1 cellular context compared by ENCODE assay signal in genomic region chr16:85520853-85521736, GRCh38.
TF ChIP-seq lines count a peak whose summit lies in the region.

No MANE protein-coding gene starts in this region.

TF ChIP-seq in HepG2, 621 proteins besides CTCF, POLR2A, EP300 and RAD21 (continued from another document and continues in another):
- peak; percentile 50; the same call in 1 of the 2 replicates for TF ChIP-seq BRD4 (CRISPR knock-in tag; IDR thresholded peaks at IDR 0.05)
- peak; percentile 82 for TF ChIP-seq HNF4G (IDR thresholded peaks at IDR 0.05; ENCODE audit: borderline replicate concordance, low read depth, low read length)
- peak; percentile 81; the same call in 1 of the 2 replicates for TF ChIP-seq HNF4G (CRISPR knock-in tag; IDR thresholded peaks at IDR 0.05; ENCODE audit: borderline replicate concordance, low read depth)
- 0 out of 2 replicates have a peak, but pooled peaks have one; percentile 12 for TF ChIP-seq ZNF800 (CRISPR knock-in tag; IDR thresholded peaks at IDR 0.05)
- TF ChIP-seq YEATS4 (CRISPR knock-in tag; IDR thresholded peaks at IDR 0.05; ENCODE audit: borderline replicate concordance) = peak; percentile 42; the same call in 1 of the 2 replicates
- no peak for TF ChIP-seq PBX2 (CRISPR knock-in tag; IDR thresholded peaks at IDR 0.05)
- TF ChIP-seq NR2F1 (CRISPR knock-in tag; IDR thresholded peaks at IDR 0.05) = peak; percentile 41 to 86; a peak in 2 of 4 replicates
- TF ChIP-seq NCOA1 (CRISPR knock-in tag; IDR thresholded peaks at IDR 0.05) = peak; percentile 87; the same call in 1 of the 2 replicates
- peak; percentile 66; the same call in 1 of the 2 replicates for TF ChIP-seq ZNF30 (CRISPR knock-in tag; IDR thresholded peaks at IDR 0.05)
- TF ChIP-seq NONO (IDR thresholded peaks at IDR 0.05) = no peak
- TF ChIP-seq NONO (CRISPR knock-in tag; conservative IDR thresholded peaks at IDR 0.05) = 0 out of 2 replicates have a peak, but pooled peaks have one; percentile 41
- peak; percentile 74 for TF ChIP-seq SPEN (CRISPR knock-in tag; IDR thresholded peaks at IDR 0.05; ENCODE audit: low read depth)
- peak; percentile 43; the same call in 1 of the 2 replicates for TF ChIP-seq ZBTB38 (CRISPR knock-in tag; IDR thresholded peaks at IDR 0.05)
- TF ChIP-seq ATF2 (CRISPR knock-in tag; IDR thresholded peaks at IDR 0.05) = peak; percentile 38; the same call in 1 of the 2 replicates
- TF ChIP-seq ELF3 (CRISPR knock-in tag; IDR thresholded peaks at IDR 0.05) = no peak
- no peak for TF ChIP-seq MXD4 (CRISPR knock-in tag; IDR thresholded peaks at IDR 0.05)
- no peak for TF ChIP-seq NFATC3 (CRISPR knock-in tag; IDR thresholded peaks at IDR 0.05)
- 0 out of 2 replicates have a peak, but pooled peaks have one; percentile 34 for TF ChIP-seq ZGPAT (CRISPR knock-in tag; IDR thresholded peaks at IDR 0.05)
- TF ChIP-seq ZBTB26 (CRISPR knock-in tag; IDR thresholded peaks at IDR 0.05; ENCODE audit: borderline replicate concordance) = peak; percentile 70
- TF ChIP-seq ZNF646 (CRISPR knock-in tag; IDR thresholded peaks at IDR 0.05) = no peak
- no peak for TF ChIP-seq ZNF619 (CRISPR knock-in tag; IDR thresholded peaks at IDR 0.05)
- peak; percentile 88 for TF ChIP-seq GATAD2A (CRISPR knock-in tag; IDR thresholded peaks at IDR 0.05)
- TF ChIP-seq ZNF503 (CRISPR knock-in tag; IDR thresholded peaks at IDR 0.05) = peak; percentile 58; the same call in 1 of the 2 replicates
- peak; percentile 48; the same call in 1 of the 2 replicates for TF ChIP-seq ZBTB7A (CRISPR knock-in tag; IDR thresholded peaks at IDR 0.05)
- 0 out of 2 replicates have a peak, but pooled peaks have one; percentile 44 for TF ChIP-seq TIGD3 (CRISPR knock-in tag; IDR thresholded peaks at IDR 0.05; ENCODE audit: borderline replicate concordance)
- 0 out of 2 replicates have a peak, but pooled peaks have one; percentile 45 for TF ChIP-seq KDM6A (CRISPR knock-in tag; IDR thresholded peaks at IDR 0.05; ENCODE audit: low read depth)
- no peak for TF ChIP-seq ZSCAN21 (CRISPR knock-in tag; IDR thresholded peaks at IDR 0.05; ENCODE audit: borderline replicate concordance)
- TF ChIP-seq ZNF253 (CRISPR knock-in tag; IDR thresholded peaks at IDR 0.05; ENCODE audit: borderline replicate concordance) = no peak
- peak; percentile 24; the same call in 1 of the 2 replicates for TF ChIP-seq SSRP1 (CRISPR knock-in tag; IDR thresholded peaks at IDR 0.05)
- no peak for TF ChIP-seq ZBTB8A (CRISPR knock-in tag; IDR thresholded peaks at IDR 0.05; ENCODE audit: borderline replicate concordance, low read depth)
- no peak for TF ChIP-seq ETV6 (CRISPR knock-in tag; conservative IDR thresholded peaks at IDR 0.05)
- TF ChIP-seq THRA (CRISPR knock-in tag; IDR thresholded peaks at IDR 0.05; ENCODE audit: borderline replicate concordance) = peak; percentile 80; the same call in 1 of the 2 replicates
- TF ChIP-seq ZNF264 (CRISPR knock-in tag; IDR thresholded peaks at IDR 0.05) = peak; percentile 78; the same call in 1 of the 2 replicates
- TF ChIP-seq HDAC1 (CRISPR knock-in tag; IDR thresholded peaks at IDR 0.05) = peak; percentile 87
- TF ChIP-seq SKI (IDR thresholded peaks at IDR 0.05; ENCODE audit: partially characterized antibody) = peak; percentile 73
- TF ChIP-seq ZNF629 (CRISPR knock-in tag; conservative IDR thresholded peaks at IDR 0.05) = 0 out of 2 replicates have a peak, but pooled peaks have one; percentile 9
- TF ChIP-seq ZNF235 (CRISPR knock-in tag; IDR thresholded peaks at IDR 0.05; ENCODE audit: borderline replicate concordance) = 0 out of 2 replicates have a peak, but pooled peaks have one; percentile 66
- peak; percentile 91 for TF ChIP-seq ZNF691 (CRISPR knock-in tag; IDR thresholded peaks at IDR 0.05; ENCODE audit: borderline replicate concordance, low read depth)
- no peak for TF ChIP-seq ZNF616 (CRISPR knock-in tag; IDR thresholded peaks at IDR 0.05; ENCODE audit: low read depth)
- TF ChIP-seq HIVEP1 (CRISPR knock-in tag; IDR thresholded peaks at IDR 0.05) = peak; percentile 25; the same call in 1 of the 2 replicates
- TF ChIP-seq ZNF556 (CRISPR knock-in tag; IDR thresholded peaks at IDR 0.05; ENCODE audit: borderline replicate concordance) = no peak; the same call in 1 of the 2 replicates
- 0 out of 2 replicates have a peak, but pooled peaks have one; percentile 58 for TF ChIP-seq ZNF225 (CRISPR knock-in tag; IDR thresholded peaks at IDR 0.05)
